In genomic region chr2:69316550-69316949, GRCh38 we compare ENCODE assay signal across 37 cellular contexts.
"Had no signal": no experiment of that assay in that cellular context is flagged by ENCODE, and none has a peak within 500 bp of the region (broad histone marks: within the 10 kb centered on the region; RNA-seq: fewer than 3 reads in every experiment).

No MANE protein-coding gene starts in this region.

- H3K9me3 ChIP-seq: adrenal gland, colonic mucosa had no signal

- H3K4me1 Mint-ChIP-seq: activated B cell treated with CpG ODN at 0.5 μM for 24 hours; activated naive CD8-positive, alpha-beta T cell treated with anti-CD3 and anti-CD28 coated beads for 36 hours; activated T-helper 17 cell treated with anti-CD3 and anti-CD28 coated beads, Interleukin-2, amount 50 U/mL, for 72 hours; central memory CD8-positive, alpha-beta T cell had no signal

- H3K27ac Mint-ChIP-seq: activated B cell treated with CpG ODN at 0.5 μM for 24 hours; activated CD4-positive, alpha-beta memory T cell treated with anti-CD3 and anti-CD28 coated beads for 36 hours; activated CD4-positive, alpha-beta T cell treated with anti-CD3 and anti-CD28 coated beads, Interleukin-2, amount 10 ng/mL, durations not matched to agents 24 days and 14 days; activated CD8-positive, alpha-beta T cell treated with anti-CD3 and anti-CD28 coated beads for 36 hours; activated naive CD4-positive, alpha-beta T cell treated with anti-CD3 and anti-CD28 coated beads for 36 hours; activated naive CD4-positive, alpha-beta T cell treated with anti-CD3 and anti-CD28 coated beads, Interleukin-2, amount 50 U/mL, for 72 hours; activated naive CD8-positive, alpha-beta T cell treated with anti-CD3 and anti-CD28 coated beads for 36 hours; activated T-helper 1 cell treated with anti-CD3 and anti-CD28 coated beads, Interleukin-12 subunit alpha, Interleukin-12 subunit beta, Interleukin-2, Interleukin-4 antibody, amounts not matched to agents 30 ng/mL and 10 ng/mL and 1 ng/mL, durations not matched to agents 14 hours and 24 hours and 36 hours; activated T-helper 17 cell treated with anti-CD3 and anti-CD28 coated beads, Interleukin-2, amount 50 U/mL, for 72 hours; brain; T-helper 1 cell treated with Interleukin-12 subunit alpha and Interleukin-12 subunit beta and Interleukin-4 antibody, amounts not matched to agents 30 μg/mL and 1 μg/mL, for 36 hours; T-helper 2 cell treated with Interferon-gamma antibody and Interleukin-4, amounts not matched to agents 5 μg/mL and 100 μg/mL, for 36 hours had no signal

- DNase-seq: activated B cell treated with CpG ODN at 0.5 μM for 24 hours; activated CD4-positive, alpha-beta memory T cell treated with anti-CD3 and anti-CD28 coated beads for 36 hours; activated CD4-positive, alpha-beta T cell treated with anti-CD3 and anti-CD28 coated beads for 4 hours; activated CD4-positive, alpha-beta T cell treated with anti-CD3 and anti-CD28 coated beads, Interleukin-2, amount 10 ng/mL, durations not matched to agents 24 days and 14 days; activated CD4-positive, alpha-beta T cell treated with anti-CD3 and anti-CD28 coated beads, Interleukin-2, amount 50 U/mL, for 1 hour; activated CD4-positive, alpha-beta T cell treated with anti-CD3 and anti-CD28 coated beads, Interleukin-2, amount 50 U/mL, for 4 hours; activated CD4-positive, CD25-positive, alpha-beta regulatory T cell treated with anti-CD3 and anti-CD28 coated beads, Interleukin-2, amount 50 U/mL, for 72 hours; activated CD8-positive, alpha-beta memory T cell treated with anti-CD3 and anti-CD28 coated beads, Interleukin-2, amount 50 U/mL, for 4 hours; activated CD8-positive, alpha-beta T cell treated with anti-CD3 and anti-CD28 coated beads for 36 hours; activated effector memory CD4-positive, alpha-beta T cell treated with anti-CD3 and anti-CD28 coated beads, Interleukin-2, amount 50 U/mL, for 16 hours; activated gamma-delta T cell treated with Interleukin-2 at 50 U/mL for 16 hours; activated naive CD4-positive, alpha-beta T cell; activated naive CD4-positive, alpha-beta T cell treated with anti-CD3 and anti-CD28 coated beads for 36 hours; activated naive CD4-positive, alpha-beta T cell treated with anti-CD3 and anti-CD28 coated beads, Interleukin-2, amount 50 U/mL, for 16 hours; activated naive CD8-positive, alpha-beta T cell treated with anti-CD3 and anti-CD28 coated beads for 36 hours; activated T-cell treated with anti-CD3 and anti-CD28 coated beads for 4 hours; activated T-cell treated with anti-CD3 and anti-CD28 coated beads, Interleukin-2, amount 50 U/mL, for 1 hour; activated T-cell treated with anti-CD3 and anti-CD28 coated beads, Interleukin-2, amount 50 U/mL, for 4 hours; activated T-cell treated with anti-CD3 and anti-CD28 coated beads, Interleukin-2, amount 50 U/mL, for 72 hours; adrenal gland; amniotic stem cell; aorta; caudate nucleus; cerebellar nuclear complex; colonic mucosa; T-helper 9 cell; WERI-Rb-1 had no signal

- H3K36me3 ChIP-seq: adrenal gland, cardiac muscle cell, colonic mucosa, WERI-Rb-1 had no signal

- ATAC-seq: activated CD8-positive, alpha-beta T cell treated with anti-CD3 and anti-CD28 coated beads for 36 hours; activated naive CD4-positive, alpha-beta T cell treated with anti-CD3 and anti-CD28 coated beads, Interleukin-2, amount 50 U/mL, for 72 hours; activated T-cell treated with anti-CD3 and anti-CD28 coated beads, Interleukin-2, amount 50 U/mL, for 4 hours; activated T-cell treated with anti-CD3 and anti-CD28 coated beads, Interleukin-2, amount 50 U/mL, for 72 hours; activated T-helper 17 cell treated with anti-CD3 and anti-CD28 coated beads, Interleukin-2, amount 50 U/mL, for 72 hours had no signal

- H3K4me3 Mint-ChIP-seq: activated B cell treated with CpG ODN at 0.5 μM for 24 hours; activated CD4-positive, alpha-beta memory T cell treated with anti-CD3 and anti-CD28 coated beads for 36 hours; activated CD4-positive, alpha-beta T cell treated with anti-CD3 and anti-CD28 coated beads, Interleukin-2, amount 10 ng/mL, durations not matched to agents 24 days and 14 days; activated CD8-positive, alpha-beta T cell treated with anti-CD3 and anti-CD28 coated beads for 36 hours; activated naive CD4-positive, alpha-beta T cell treated with anti-CD3 and anti-CD28 coated beads for 36 hours; activated naive CD8-positive, alpha-beta T cell treated with anti-CD3 and anti-CD28 coated beads for 36 hours; activated T-cell treated with anti-CD3 and anti-CD28 coated beads, Interleukin-2, amount 50 U/mL, for 4 hours; activated T-cell treated with anti-CD3 and anti-CD28 coated beads, Interleukin-2, amount 50 U/mL, for 72 hours; activated T-helper 1 cell treated with anti-CD3 and anti-CD28 coated beads, Interleukin-12 subunit alpha, Interleukin-12 subunit beta, Interleukin-2, Interleukin-4 antibody, amounts not matched to agents 30 ng/mL and 10 ng/mL and 1 ng/mL, durations not matched to agents 14 hours and 24 hours and 36 hours; activated T-helper 17 cell treated with anti-CD3 and anti-CD28 coated beads, Interleukin-2, amount 50 U/mL, for 72 hours; brain; central memory CD8-positive, alpha-beta T cell; T-helper 1 cell treated with Interleukin-12 subunit alpha and Interleukin-12 subunit beta and Interleukin-4 antibody, amounts not matched to agents 30 μg/mL and 1 μg/mL, for 36 hours; T-helper 2 cell treated with Interferon-gamma antibody and Interleukin-4, amounts not matched to agents 5 μg/mL and 100 μg/mL, for 36 hours had no signal

- H3K27me3 Mint-ChIP-seq: activated B cell treated with CpG ODN at 0.5 μM for 24 hours; activated CD4-positive, alpha-beta memory T cell treated with anti-CD3 and anti-CD28 coated beads for 36 hours; activated CD4-positive, alpha-beta T cell treated with anti-CD3 and anti-CD28 coated beads, Interleukin-2, amount 10 ng/mL, durations not matched to agents 24 days and 14 days; activated CD8-positive, alpha-beta T cell treated with anti-CD3 and anti-CD28 coated beads for 36 hours; activated naive CD8-positive, alpha-beta T cell treated with anti-CD3 and anti-CD28 coated beads for 36 hours; activated T-helper 17 cell treated with anti-CD3 and anti-CD28 coated beads, Interleukin-2, amount 50 U/mL, for 72 hours; central memory CD8-positive, alpha-beta T cell had no signal

- H3K4me3 ChIP-seq: adrenal gland, cardiac muscle cell, colonic mucosa had no signal

- FAIRE-seq: bronchial epithelial cell, TTC549 had no signal

- H3K27ac ChIP-seq: adrenal gland, cardiac muscle cell, colonic mucosa, WERI-Rb-1 had no signal

- H3K4me1 ChIP-seq: adrenal gland, colonic mucosa had no signal

- H3K27me3 ChIP-seq: adrenal gland, cardiac muscle cell, colonic mucosa had no signal
